ENCODE assay signal across 2 cellular contexts in the genomic region with DNA sequence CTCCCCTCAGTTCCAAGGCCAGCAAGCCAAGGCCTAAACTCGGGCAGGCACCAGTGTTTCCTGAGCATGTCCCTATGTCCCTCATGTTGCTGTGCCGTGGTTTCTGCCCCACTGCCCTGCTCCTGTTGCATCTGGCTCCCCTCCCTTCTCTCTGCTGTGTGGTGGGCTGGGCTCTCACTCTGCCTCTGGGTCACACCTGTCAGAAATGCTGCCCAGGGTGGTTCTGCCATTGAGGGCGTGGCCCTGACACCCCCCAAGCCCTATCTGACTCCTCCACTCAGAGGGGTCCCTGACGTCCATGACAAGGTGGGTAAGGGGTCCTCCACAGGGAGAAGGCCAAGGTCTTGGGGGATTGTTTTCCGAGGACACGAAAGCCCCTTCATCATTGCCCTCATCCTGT.
TF ChIP-seq lines count a peak whose summit lies in the region.

No MANE protein-coding gene starts in this region.

TF ChIP-seq in IMR-90, 13 proteins besides CTCF, POLR2A, EP300 and RAD21:
- TF ChIP-seq SMC3 (IDR thresholded peaks at IDR 0.05; ENCODE audit: low read depth, low read length) (no peak), ELK1 (IDR thresholded peaks at IDR 0.05; ENCODE audit: borderline replicate concordance, low read depth, low read length) (no peak), NFE2L2 (IDR thresholded peaks at IDR 0.05; ENCODE audit: low read depth, low read length) (no peak), CEBPB (IDR thresholded peaks at IDR 0.05; ENCODE audit: low read depth, low read length) (no peak), FOS (IDR thresholded peaks at IDR 0.05; ENCODE audit: low read depth, low read length) (no peak), MXI1 (IDR thresholded peaks at IDR 0.05; ENCODE audit: borderline replicate concordance, low read depth, low read length) (no peak), BHLHE40 (IDR thresholded peaks at IDR 0.05; ENCODE audit: low read depth, low read length) (no peak), RCOR1 (IDR thresholded peaks at IDR 0.05; ENCODE audit: insufficient replicate concordance, low read length) (no peak), CHD1 (IDR thresholded peaks at IDR 0.05; ENCODE audit: low read depth, low read length) (no peak), MAZ (IDR thresholded peaks at IDR 0.05; ENCODE audit: borderline replicate concordance, low read depth, low read length) (no peak), MAFK (IDR thresholded peaks at IDR 0.05; ENCODE audit: low read depth, low read length) (no peak), RFX5 (IDR thresholded peaks at IDR 0.05; ENCODE audit: low read depth, low read length) (no peak), USF2 (IDR thresholded peaks at IDR 0.05; ENCODE audit: low read depth, low read length) (no peak)

TF ChIP-seq in H1, 55 proteins besides CTCF, POLR2A, EP300 and RAD21:
- TF ChIP-seq FOSL1 (IDR thresholded peaks at IDR 0.05; ENCODE audit: insufficient read depth, low read depth, low read length) (no peak), CREB1 (IDR thresholded peaks at IDR 0.05) (no peak)
